1 cellular context compared by ENCODE assay signal in the genomic region with DNA sequence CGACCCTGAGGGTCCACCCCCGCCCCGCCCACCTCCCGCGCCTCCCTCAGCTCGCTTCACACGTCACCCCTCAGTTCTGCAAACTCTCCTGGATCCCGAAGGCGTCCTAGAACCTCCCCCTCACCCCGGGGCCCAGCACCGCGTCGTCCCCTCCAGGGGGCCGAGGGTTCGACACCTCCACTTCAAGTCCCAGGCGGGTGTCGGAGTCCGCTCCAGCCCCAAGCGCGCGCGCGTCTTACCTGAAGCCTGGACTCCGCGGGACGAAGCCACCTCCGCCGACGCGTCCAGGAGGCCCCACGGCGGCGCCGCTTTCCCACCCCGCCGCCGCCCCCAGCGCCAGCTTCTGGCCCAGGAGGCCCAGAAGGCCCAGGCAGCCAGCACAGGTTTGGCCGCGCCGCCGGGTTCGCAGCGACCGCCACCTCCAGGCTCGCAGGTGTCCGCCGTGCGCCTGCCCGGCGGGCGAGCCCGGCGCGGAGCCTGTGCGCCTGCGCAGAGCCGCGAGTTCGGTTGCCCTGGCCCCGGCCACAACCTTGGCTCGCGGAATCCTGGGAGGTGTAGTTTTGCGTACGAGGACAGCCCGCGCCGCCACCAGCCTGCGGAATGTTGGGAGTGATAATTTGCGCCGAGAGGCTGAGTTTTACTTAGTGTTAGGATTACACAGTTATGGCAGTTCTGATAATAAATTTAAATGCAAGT.
A peak's percentile ranks its signal among the peaks of the same experiment; 100 is the strongest.
TF ChIP-seq lines count a peak whose summit lies in the region.

A gene (minus strand): TSS at position 483 of the 696 bp plus-strand sequence. CDS start 24,648 bp downstream, outside the sequence.

TF ChIP-seq in HepG2, 621 proteins besides CTCF, POLR2A, EP300 and RAD21 (continued from another document and continues in another):
- no peak for TF ChIP-seq PHB2 (IDR thresholded peaks at IDR 0.05; ENCODE audit: partially characterized antibody)
- TF ChIP-seq ZNF180 (CRISPR knock-in tag; IDR thresholded peaks at IDR 0.05; ENCODE audit: borderline replicate concordance, low read depth), result no peak
- peak; percentile 18; the same call in 1 of the 2 replicates for TF ChIP-seq HOXA3 (CRISPR knock-in tag; IDR thresholded peaks at IDR 0.05)
- 0 out of 2 replicates have a peak, but pooled peaks have one; percentile 22 for TF ChIP-seq DMAP1 (CRISPR knock-in tag; IDR thresholded peaks at IDR 0.05)
- TF ChIP-seq, protein P1, sequence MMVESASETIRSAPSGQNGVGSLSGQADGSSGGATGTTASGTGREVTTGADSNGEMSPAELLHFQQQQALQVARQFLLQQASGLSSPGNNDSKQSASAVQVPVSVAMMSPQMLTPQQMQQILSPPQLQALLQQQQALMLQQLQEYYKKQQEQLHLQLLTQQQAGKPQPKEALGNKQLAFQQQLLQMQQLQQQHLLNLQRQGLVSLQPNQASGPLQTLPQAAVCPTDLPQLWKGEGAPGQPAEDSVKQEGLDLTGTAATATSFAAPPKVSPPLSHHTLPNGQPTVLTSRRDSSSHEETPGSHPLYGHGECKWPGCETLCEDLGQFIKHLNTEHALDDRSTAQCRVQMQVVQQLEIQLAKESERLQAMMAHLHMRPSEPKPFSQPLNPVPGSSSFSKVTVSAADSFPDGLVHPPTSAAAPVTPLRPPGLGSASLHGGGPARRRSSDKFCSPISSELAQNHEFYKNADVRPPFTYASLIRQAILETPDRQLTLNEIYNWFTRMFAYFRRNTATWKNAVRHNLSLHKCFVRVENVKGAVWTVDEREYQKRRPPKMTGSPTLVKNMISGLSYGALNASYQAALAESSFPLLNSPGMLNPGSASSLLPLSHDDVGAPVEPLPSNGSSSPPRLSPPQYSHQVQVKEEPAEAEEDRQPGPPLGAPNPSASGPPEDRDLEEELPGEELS (CRISPR knock-in tag; IDR thresholded peaks at IDR 0.05), result no peak
- TF ChIP-seq, protein P2, sequence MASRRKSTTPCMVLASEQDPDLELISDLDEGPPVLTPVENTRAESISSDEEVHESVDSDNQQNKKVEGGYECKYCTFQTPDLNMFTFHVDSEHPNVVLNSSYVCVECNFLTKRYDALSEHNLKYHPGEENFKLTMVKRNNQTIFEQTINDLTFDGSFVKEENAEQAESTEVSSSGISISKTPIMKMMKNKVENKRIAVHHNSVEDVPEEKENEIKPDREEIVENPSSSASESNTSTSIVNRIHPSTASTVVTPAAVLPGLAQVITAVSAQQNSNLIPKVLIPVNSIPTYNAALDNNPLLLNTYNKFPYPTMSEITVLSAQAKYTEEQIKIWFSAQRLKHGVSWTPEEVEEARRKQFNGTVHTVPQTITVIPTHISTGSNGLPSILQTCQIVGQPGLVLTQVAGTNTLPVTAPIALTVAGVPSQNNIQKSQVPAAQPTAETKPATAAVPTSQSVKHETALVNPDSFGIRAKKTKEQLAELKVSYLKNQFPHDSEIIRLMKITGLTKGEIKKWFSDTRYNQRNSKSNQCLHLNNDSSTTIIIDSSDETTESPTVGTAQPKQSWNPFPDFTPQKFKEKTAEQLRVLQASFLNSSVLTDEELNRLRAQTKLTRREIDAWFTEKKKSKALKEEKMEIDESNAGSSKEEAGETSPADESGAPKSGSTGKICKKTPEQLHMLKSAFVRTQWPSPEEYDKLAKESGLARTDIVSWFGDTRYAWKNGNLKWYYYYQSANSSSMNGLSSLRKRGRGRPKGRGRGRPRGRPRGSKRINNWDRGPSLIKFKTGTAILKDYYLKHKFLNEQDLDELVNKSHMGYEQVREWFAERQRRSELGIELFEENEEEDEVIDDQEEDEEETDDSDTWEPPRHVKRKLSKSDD (CRISPR knock-in tag; IDR thresholded peaks at IDR 0.05; ENCODE audit: low read depth), result no peak
- TF ChIP-seq FOXJ3 (CRISPR knock-in tag; IDR thresholded peaks at IDR 0.05; ENCODE audit: borderline replicate concordance), result no peak
- TF ChIP-seq, protein P3, sequence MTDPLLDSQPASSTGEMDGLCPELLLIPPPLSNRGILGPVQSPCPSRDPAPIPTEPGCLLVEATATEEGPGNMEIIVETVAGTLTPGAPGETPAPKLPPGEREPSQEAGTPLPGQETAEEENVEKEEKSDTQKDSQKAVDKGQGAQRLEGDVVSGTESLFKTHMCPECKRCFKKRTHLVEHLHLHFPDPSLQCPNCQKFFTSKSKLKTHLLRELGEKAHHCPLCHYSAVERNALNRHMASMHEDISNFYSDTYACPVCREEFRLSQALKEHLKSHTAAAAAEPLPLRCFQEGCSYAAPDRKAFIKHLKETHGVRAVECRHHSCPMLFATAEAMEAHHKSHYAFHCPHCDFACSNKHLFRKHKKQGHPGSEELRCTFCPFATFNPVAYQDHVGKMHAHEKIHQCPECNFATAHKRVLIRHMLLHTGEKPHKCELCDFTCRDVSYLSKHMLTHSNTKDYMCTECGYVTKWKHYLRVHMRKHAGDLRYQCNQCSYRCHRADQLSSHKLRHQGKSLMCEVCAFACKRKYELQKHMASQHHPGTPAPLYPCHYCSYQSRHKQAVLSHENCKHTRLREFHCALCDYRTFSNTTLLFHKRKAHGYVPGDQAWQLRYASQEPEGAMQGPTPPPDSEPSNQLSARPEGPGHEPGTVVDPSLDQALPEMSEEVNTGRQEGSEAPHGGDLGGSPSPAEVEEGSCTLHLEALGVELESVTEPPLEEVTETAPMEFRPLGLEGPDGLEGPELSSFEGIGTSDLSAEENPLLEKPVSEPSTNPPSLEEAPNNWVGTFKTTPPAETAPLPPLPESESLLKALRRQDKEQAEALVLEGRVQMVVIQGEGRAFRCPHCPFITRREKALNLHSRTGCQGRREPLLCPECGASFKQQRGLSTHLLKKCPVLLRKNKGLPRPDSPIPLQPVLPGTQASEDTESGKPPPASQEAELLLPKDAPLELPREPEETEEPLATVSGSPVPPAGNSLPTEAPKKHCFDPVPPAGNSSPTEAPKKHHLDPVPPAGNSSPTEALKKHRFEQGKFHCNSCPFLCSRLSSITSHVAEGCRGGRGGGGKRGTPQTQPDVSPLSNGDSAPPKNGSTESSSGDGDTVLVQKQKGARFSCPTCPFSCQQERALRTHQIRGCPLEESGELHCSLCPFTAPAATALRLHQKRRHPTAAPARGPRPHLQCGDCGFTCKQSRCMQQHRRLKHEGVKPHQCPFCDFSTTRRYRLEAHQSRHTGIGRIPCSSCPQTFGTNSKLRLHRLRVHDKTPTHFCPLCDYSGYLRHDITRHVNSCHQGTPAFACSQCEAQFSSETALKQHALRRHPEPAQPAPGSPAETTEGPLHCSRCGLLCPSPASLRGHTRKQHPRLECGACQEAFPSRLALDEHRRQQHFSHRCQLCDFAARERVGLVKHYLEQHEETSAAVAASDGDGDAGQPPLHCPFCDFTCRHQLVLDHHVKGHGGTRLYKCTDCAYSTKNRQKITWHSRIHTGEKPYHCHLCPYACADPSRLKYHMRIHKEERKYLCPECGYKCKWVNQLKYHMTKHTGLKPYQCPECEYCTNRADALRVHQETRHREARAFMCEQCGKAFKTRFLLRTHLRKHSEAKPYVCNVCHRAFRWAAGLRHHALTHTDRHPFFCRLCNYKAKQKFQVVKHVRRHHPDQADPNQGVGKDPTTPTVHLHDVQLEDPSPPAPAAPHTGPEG (CRISPR knock-in tag; IDR thresholded peaks at IDR 0.05), result 0 out of 2 replicates have a peak, but pooled peaks have one; percentile 55
- peak; percentile 61; the same call in 1 of the 2 replicates for TF ChIP-seq ZNF782 (CRISPR knock-in tag; IDR thresholded peaks at IDR 0.05; ENCODE audit: borderline replicate concordance)
- TF ChIP-seq MBNL3 (CRISPR knock-in tag; conservative IDR thresholded peaks at IDR 0.05), result no peak
- TF ChIP-seq, protein P4, sequence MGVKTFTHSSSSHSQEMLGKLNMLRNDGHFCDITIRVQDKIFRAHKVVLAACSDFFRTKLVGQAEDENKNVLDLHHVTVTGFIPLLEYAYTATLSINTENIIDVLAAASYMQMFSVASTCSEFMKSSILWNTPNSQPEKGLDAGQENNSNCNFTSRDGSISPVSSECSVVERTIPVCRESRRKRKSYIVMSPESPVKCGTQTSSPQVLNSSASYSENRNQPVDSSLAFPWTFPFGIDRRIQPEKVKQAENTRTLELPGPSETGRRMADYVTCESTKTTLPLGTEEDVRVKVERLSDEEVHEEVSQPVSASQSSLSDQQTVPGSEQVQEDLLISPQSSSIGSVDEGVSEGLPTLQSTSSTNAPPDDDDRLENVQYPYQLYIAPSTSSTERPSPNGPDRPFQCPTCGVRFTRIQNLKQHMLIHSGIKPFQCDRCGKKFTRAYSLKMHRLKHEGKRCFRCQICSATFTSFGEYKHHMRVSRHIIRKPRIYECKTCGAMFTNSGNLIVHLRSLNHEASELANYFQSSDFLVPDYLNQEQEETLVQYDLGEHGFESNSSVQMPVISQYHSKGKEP (CRISPR knock-in tag; IDR thresholded peaks at IDR 0.05), result 0 out of 2 replicates have a peak, but pooled peaks have one; percentile 19
- TF ChIP-seq NKX3-1 (CRISPR knock-in tag; IDR thresholded peaks at IDR 0.05), result peak; percentile 27; the same call in 1 of the 2 replicates
- peak; percentile 72; the same call in 1 of the 2 replicates for TF ChIP-seq KDM5B (CRISPR knock-in tag; IDR thresholded peaks at IDR 0.05; ENCODE audit: borderline replicate concordance)
- peak; percentile 78; the same call in 1 of the 2 replicates for TF ChIP-seq ZNF556 (CRISPR knock-in tag; IDR thresholded peaks at IDR 0.05; ENCODE audit: borderline replicate concordance)
- no peak for TF ChIP-seq SMAD3 (CRISPR knock-in tag; IDR thresholded peaks at IDR 0.05)
- no peak for TF ChIP-seq TBP (CRISPR knock-in tag; IDR thresholded peaks at IDR 0.05)
- TF ChIP-seq, protein P5, sequence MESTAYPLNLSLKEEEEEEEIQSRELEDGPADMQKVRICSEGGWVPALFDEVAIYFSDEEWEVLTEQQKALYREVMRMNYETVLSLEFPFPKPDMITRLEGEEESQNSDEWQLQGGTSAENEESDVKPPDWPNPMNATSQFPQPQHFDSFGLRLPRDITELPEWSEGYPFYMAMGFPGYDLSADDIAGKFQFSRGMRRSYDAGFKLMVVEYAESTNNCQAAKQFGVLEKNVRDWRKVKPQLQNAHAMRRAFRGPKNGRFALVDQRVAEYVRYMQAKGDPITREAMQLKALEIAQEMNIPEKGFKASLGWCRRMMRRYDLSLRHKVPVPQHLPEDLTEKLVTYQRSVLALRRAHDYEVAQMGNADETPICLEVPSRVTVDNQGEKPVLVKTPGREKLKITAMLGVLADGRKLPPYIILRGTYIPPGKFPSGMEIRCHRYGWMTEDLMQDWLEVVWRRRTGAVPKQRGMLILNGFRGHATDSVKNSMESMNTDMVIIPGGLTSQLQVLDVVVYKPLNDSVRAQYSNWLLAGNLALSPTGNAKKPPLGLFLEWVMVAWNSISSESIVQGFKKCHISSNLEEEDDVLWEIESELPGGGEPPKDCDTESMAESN (CRISPR knock-in tag; conservative IDR thresholded peaks at IDR 0.05), result no peak
- no peak for TF ChIP-seq JUNB (CRISPR knock-in tag; IDR thresholded peaks at IDR 0.05; ENCODE audit: borderline replicate concordance)
- peak; percentile 45; the same call in 1 of the 2 replicates for TF ChIP-seq ZNF253 (CRISPR knock-in tag; IDR thresholded peaks at IDR 0.05; ENCODE audit: borderline replicate concordance)
- no peak for TF ChIP-seq ZNF431 (CRISPR knock-in tag; IDR thresholded peaks at IDR 0.05; ENCODE audit: borderline replicate concordance, low read depth)
- TF ChIP-seq, protein P6, sequence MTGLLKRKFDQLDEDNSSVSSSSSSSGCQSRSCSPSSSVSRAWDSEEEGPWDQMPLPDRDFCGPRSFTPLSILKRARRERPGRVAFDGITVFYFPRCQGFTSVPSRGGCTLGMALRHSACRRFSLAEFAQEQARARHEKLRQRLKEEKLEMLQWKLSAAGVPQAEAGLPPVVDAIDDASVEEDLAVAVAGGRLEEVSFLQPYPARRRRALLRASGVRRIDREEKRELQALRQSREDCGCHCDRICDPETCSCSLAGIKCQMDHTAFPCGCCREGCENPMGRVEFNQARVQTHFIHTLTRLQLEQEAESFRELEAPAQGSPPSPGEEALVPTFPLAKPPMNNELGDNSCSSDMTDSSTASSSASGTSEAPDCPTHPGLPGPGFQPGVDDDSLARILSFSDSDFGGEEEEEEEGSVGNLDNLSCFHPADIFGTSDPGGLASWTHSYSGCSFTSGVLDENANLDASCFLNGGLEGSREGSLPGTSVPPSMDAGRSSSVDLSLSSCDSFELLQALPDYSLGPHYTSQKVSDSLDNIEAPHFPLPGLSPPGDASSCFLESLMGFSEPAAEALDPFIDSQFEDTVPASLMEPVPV (CRISPR knock-in tag; IDR thresholded peaks at IDR 0.05), result peak; percentile 60; the same call in 1 of the 2 replicates
- TF ChIP-seq PPARG (CRISPR knock-in tag; conservative IDR thresholded peaks at IDR 0.05), result 0 out of 2 replicates have a peak, but pooled peaks have one; percentile 18
- TF ChIP-seq ZBTB20 (CRISPR knock-in tag; IDR thresholded peaks at IDR 0.05; ENCODE audit: borderline replicate concordance, low read depth), result no peak
- no peak for TF ChIP-seq ELF4 (CRISPR knock-in tag; IDR thresholded peaks at IDR 0.05; ENCODE audit: borderline replicate concordance)
- TF ChIP-seq CENPT (CRISPR knock-in tag; IDR thresholded peaks at IDR 0.05; ENCODE audit: low read depth), result 0 out of 2 replicates have a peak, but pooled peaks have one; percentile 58
- peak; percentile 27 for TF ChIP-seq HNRNPLL (IDR thresholded peaks at IDR 0.05; ENCODE audit: low read depth, low read length, poor library complexity, severe bottlenecking)
- TF ChIP-seq ZNF232 (CRISPR knock-in tag; IDR thresholded peaks at IDR 0.05; ENCODE audit: borderline replicate concordance), result 0 out of 2 replicates have a peak, but pooled peaks have one; percentile 48
- TF ChIP-seq, protein P7, sequence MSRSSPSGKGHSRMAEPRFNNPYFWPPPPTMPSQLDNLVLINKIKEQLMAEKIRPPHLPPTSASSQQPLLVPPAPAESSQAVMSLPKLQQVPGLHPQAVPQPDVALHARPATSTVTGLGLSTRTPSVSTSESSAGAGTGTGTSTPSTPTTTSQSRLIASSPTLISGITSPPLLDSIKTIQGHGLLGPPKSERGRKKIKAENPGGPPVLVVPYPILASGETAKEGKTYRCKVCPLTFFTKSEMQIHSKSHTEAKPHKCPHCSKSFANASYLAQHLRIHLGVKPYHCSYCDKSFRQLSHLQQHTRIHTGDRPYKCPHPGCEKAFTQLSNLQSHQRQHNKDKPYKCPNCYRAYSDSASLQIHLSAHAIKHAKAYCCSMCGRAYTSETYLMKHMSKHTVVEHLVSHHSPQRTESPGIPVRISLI (CRISPR knock-in tag; IDR thresholded peaks at IDR 0.05; ENCODE audit: borderline replicate concordance), result 0 out of 2 replicates have a peak, but pooled peaks have one; percentile 22
- peak; percentile 65; the same call in 1 of the 2 replicates for TF ChIP-seq SUZ12 (IDR thresholded peaks at IDR 0.05; ENCODE audit: low read depth, low read length)
- peak; percentile 32; the same call in 1 of the 2 replicates for TF ChIP-seq RFX1 (IDR thresholded peaks at IDR 0.05)
- TF ChIP-seq, protein P8, sequence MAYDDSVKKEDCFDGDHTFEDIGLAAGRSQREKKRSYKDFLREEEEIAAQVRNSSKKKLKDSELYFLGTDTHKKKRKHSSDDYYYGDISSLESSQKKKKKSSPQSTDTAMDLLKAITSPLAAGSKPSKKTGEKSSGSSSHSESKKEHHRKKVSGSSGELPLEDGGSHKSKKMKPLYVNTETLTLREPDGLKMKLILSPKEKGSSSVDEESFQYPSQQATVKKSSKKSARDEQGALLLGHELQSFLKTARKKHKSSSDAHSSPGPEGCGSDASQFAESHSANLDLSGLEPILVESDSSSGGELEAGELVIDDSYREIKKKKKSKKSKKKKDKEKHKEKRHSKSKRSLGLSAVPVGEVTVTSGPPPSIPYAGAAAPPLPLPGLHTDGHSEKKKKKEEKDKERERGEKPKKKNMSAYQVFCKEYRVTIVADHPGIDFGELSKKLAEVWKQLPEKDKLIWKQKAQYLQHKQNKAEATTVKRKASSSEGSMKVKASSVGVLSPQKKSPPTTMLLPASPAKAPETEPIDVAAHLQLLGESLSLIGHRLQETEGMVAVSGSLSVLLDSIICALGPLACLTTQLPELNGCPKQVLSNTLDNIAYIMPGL (CRISPR knock-in tag; IDR thresholded peaks at IDR 0.05; ENCODE audit: borderline replicate concordance in 1 of 2, low read depth in 1 of 2), result 0 out of 4 replicates have a peak, but pooled peaks of 1 of the 2 experiments have one; percentile 34
